ENCODE assay signal across 8 cellular contexts in genomic region chr2:11133238-11133935, GRCh38. TPM values are rescaled to one million over a fixed set of nuclear protein-coding genes. Genes with fewer than 3 reads are reported as not detected.
DNase-seq lines count a peak whose midpoint lies in the region; ATAC-seq, FAIRE-seq and TF ChIP-seq lines count a peak whose summit lies in the region.

No MANE protein-coding gene starts in this region.

- H3K9ac ChIP-seq in kidney (ENCODE audit: low read length in 2 of 2) = peak overlapping the region in 1 of 2 donors; percentile 17

- H3K9me3 ChIP-seq in kidney (ENCODE audit: control insufficient read depth in 1 of 2, low read length in 2 of 2) = no peaks in the 10 kb centered on the region

- peaks cover 4 to 12% of the 10 kb centered on the region in 2 donors for H3K4me1 ChIP-seq in kidney (ENCODE audit: control insufficient read depth in 1 of 2, insufficient read depth in 1 of 2, low read depth in 1 of 2, low read length in 2 of 2)

- intact Hi-C loops in kidney (cut with DNase I) = no loop called here

- FAIRE-seq in kidney (lab: Jason Lieb, UNC) = no peak

- H3K27ac ChIP-seq in kidney (ENCODE audit: low read depth in 2 of 2, low read length in 2 of 2) = no peak overlapping the region
- H3K27ac ChIP-seq in temporal lobe (ENCODE audit: low read depth, low read length) = peak overlapping the region; percentile 58

- H3K36me3 ChIP-seq in kidney (ENCODE audit: control insufficient read depth in 1 of 2, insufficient read depth in 2 of 2, low read length in 2 of 2) = no peaks in the 10 kb centered on the region

- DNase-seq in NCI-H510A treated with DMSO at 0.1 percent for 48 hours (lab: John Stamatoyannopoulos, UW) (peak; percentile 19), NCI-H510A (lab: John Stamatoyannopoulos, UW) (no peak), astrocyte of the cerebellum (ENCODE audit: low read depth) (no peak), kidney (no peak), NCI-H1436 (lab: John Stamatoyannopoulos, UW) (no peak), SW480 (ENCODE audit: low spot score) (no peak)

- peak overlapping the region; percentile 43 for H3K4me3 ChIP-seq in astrocyte of the cerebellum (ENCODE audit: low read depth, low read length)
- peak overlapping the region; percentile 57 to 76 for H3K4me3 ChIP-seq in kidney (ENCODE audit: low read length in 2 of 2)

- in situ Hi-C loops in astrocyte of the cerebellum (cut with HindIII; ENCODE audit: low sequenced_read_pairs) = loop anchor here (5.0 to 25.0 kb wide), 3 partner anchors 74 to 311 kb away; no protein-coding TSS in a partner anchor

- TF ChIP-seq CTCF in astrocyte of the cerebellum (IDR thresholded peaks at IDR 0.05; ENCODE audit: low read depth, low read length, missing control alignments) = no peak
- no peak for TF ChIP-seq CTCF in kidney (IDR thresholded peaks at IDR 0.05; ENCODE audit: borderline replicate concordance, extremely low read depth, insufficient read depth)

- ATAC-seq in HG03196 (IDR thresholded peaks at IDR 0.05; ENCODE audit: unreplicated experiment) = no peak

RNA-seq across cellular contexts. Expression of gene SLC66A3, which starts 21.9 kb away (rescaled TPM):
- 33.0 TPM for total RNA-seq in kidney
- 28.4 TPM for polyA plus RNA-seq in kidney (ENCODE audit: insufficient read depth, low read depth, low replicate concordance)
- 4.9 TPM for total RNA-seq in temporal lobe
